ENCODE assay signal across 1 cellular context in genomic region chr7:73885975-73886798, GRCh38.
TF ChIP-seq lines count a peak whose summit lies in the region.

No MANE protein-coding gene starts in this region.

TF ChIP-seq in WTC11, 78 proteins besides CTCF, POLR2A, EP300 and RAD21 (continued from another document):
- TF ChIP-seq, protein P1, sequence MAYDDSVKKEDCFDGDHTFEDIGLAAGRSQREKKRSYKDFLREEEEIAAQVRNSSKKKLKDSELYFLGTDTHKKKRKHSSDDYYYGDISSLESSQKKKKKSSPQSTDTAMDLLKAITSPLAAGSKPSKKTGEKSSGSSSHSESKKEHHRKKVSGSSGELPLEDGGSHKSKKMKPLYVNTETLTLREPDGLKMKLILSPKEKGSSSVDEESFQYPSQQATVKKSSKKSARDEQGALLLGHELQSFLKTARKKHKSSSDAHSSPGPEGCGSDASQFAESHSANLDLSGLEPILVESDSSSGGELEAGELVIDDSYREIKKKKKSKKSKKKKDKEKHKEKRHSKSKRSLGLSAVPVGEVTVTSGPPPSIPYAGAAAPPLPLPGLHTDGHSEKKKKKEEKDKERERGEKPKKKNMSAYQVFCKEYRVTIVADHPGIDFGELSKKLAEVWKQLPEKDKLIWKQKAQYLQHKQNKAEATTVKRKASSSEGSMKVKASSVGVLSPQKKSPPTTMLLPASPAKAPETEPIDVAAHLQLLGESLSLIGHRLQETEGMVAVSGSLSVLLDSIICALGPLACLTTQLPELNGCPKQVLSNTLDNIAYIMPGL (CRISPR knock-in tag; IDR thresholded peaks at IDR 0.05): no peak
- TF ChIP-seq ZMAT4 (CRISPR knock-in tag; IDR thresholded peaks at IDR 0.05) (no peak), JAZF1 (CRISPR knock-in tag; IDR thresholded peaks at IDR 0.05) (no peak), SMAD3 (CRISPR knock-in tag; IDR thresholded peaks at IDR 0.05; ENCODE audit: borderline replicate concordance) (no peak)
